Comparison of ENCODE assay signal across 18 cellular contexts in the genomic region with DNA sequence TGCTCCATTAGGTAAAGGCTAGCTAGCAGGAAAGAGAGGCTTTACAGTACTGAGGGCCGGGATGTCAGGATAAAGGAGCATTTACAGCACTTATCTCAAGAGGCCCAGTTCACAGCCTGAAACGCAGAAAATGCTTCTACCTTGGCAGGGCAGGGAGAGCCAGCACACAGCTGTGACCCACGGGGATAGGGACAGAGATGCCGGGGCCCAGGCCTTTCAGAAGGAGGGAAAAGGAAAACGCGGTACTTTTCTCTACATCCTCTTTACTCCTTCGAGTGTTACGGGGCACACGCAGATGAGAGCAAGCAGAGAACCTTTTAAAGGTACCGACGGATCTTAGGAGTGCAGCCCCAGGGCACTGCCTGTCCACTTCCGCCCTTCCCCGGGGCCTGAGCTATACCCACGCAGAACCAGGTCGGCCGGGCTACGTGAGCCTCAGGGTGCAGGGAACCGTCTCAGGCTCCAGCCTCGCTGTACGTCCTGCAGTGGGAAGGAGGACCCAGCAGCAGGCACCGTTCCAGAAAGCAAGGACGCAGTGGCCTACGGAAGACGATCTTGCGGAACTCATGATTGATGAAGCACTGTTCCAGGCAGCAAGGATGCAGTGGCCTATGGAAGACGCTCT.
A peak's percentile ranks its signal among the peaks of the same experiment; 100 is the strongest.
DNase-seq lines count a peak whose midpoint lies in the region; ATAC-seq and TF ChIP-seq lines count a peak whose summit lies in the region.
"Had no signal": no experiment of that assay in that cellular context is flagged by ENCODE, and none has a peak within 500 bp of the region (broad histone marks: within the 10 kb centered on the region; RNA-seq: fewer than 3 reads in every experiment).

No MANE protein-coding gene starts in this region.

- no peaks in the 10 kb centered on the region for H3K36me3 ChIP-seq in cardiac muscle cell
- peaks cover 3% of the 10 kb centered on the region for H3K36me3 ChIP-seq in CD8-positive, alpha-beta T cell (ENCODE audit: insufficient read depth, low read length)
- peaks cover 0 to 54% (median 10%) of the 10 kb centered on the region in 6 donors for H3K36me3 ChIP-seq in spleen
- peaks cover 0 to 11% (median 0%) of the 10 kb centered on the region in 3 donors for H3K36me3 ChIP-seq in esophagus squamous epithelium
- H3K36me3 ChIP-seq: SJSA1 had no signal

- peak in 1 of 2 donors; percentile 58 for DNase-seq in cardiac muscle cell (ENCODE audit: low read depth in 1 of 2, low spot score in 1 of 2)
- DNase-seq in Right ventricle myocardium superior: no peak
- DNase-seq in CD8-positive, alpha-beta T cell: peak in 1 of 7 experiments; percentile 14
- DNase-seq in glutamatergic neuron: peak; percentile 14
- DNase-seq in spleen: peak; percentile 65
- DNase-seq in esophagus squamous epithelium (lab: John Stamatoyannopoulos, UW): no peak
- DNase-seq in NCI-H1694 (lab: John Stamatoyannopoulos, UW): no peak
- DNase-seq: AML-193; CD8-positive, alpha-beta memory T cell; EL; H7; NCI-H1092 treated with DMSO at 0.1 percent for 48 hours; NCI-H1694 treated with DMSO at 0.1 percent for 48 hours; NCI-H226; NCI-H526 treated with DMSO at 0.1 percent for 48 hours had no signal

- H3K36me3 Mint-ChIP-seq in CD8-positive, alpha-beta T cell: peaks cover 28% of the 10 kb centered on the region
- H3K36me3 Mint-ChIP-seq in glutamatergic neuron (ENCODE audit: unreplicated experiment): no peaks in the 10 kb centered on the region

- POLR2A ChIA-PET in CD8-positive, alpha-beta T cell (lab: Charles Lee): no interaction called here

- CTCF ChIA-PET in CD8-positive, alpha-beta T cell (lab: Charles Lee): no interaction called here

- peaks cover 9% of the 10 kb centered on the region for H3K4me1 Mint-ChIP-seq in CD8-positive, alpha-beta T cell (ENCODE audit: low read depth)
- peaks cover 2% of the 10 kb centered on the region for H3K4me1 Mint-ChIP-seq in glutamatergic neuron (ENCODE audit: low read depth, unreplicated experiment)

- intact Hi-C loops in Right ventricle myocardium superior (cut with DNase I) (no loop called here), spleen (cut with DNase I; ENCODE audit: low total_unique reads) (no loop called here), esophagus squamous epithelium (cut with DNase I) (no loop called here)
- intact Hi-C loops in CD8-positive, alpha-beta T cell (cut with DNase I, micrococcal nuclease): no loop called here

- H3K4me3 ChIP-seq in cardiac muscle cell (no peak overlapping the region), spleen (no peak overlapping the region), esophagus squamous epithelium (no peak overlapping the region)
- H3K4me3 ChIP-seq in CD8-positive, alpha-beta T cell (ENCODE audit: low read depth, low read length): no peak overlapping the region
- H3K4me3 ChIP-seq: SJSA1 had no signal

- H3K4me1 ChIP-seq in cardiac muscle cell (ENCODE audit: low read depth) (peaks cover 7% of the 10 kb centered on the region), spleen (peaks cover 0 to 32% (median 0%) of the 10 kb centered on the region in 6 donors), esophagus squamous epithelium (peaks cover 0 to 8% (median 0%) of the 10 kb centered on the region in 3 donors)
- no peaks in the 10 kb centered on the region for H3K4me1 ChIP-seq in CD8-positive, alpha-beta T cell (ENCODE audit: insufficient read depth, low read length)
- H3K4me1 ChIP-seq: SJSA1 had no signal

- H3K27me3 ChIP-seq in cardiac muscle cell: no peaks in the 10 kb centered on the region
- H3K27me3 ChIP-seq in CD8-positive, alpha-beta T cell (ENCODE audit: insufficient read depth, low read length): no peaks in the 10 kb centered on the region
- H3K27me3 ChIP-seq in spleen (replicated peaks in 1 of 7): no peaks in the 10 kb centered on the region
- no peaks in the 10 kb centered on the region for H3K27me3 ChIP-seq in esophagus squamous epithelium
- H3K27me3 ChIP-seq: SJSA1 had no signal

- H3K27me3 Mint-ChIP-seq in CD8-positive, alpha-beta T cell (ENCODE audit: low read depth): no peaks in the 10 kb centered on the region
- H3K27me3 Mint-ChIP-seq in glutamatergic neuron (ENCODE audit: unreplicated experiment): peaks cover 5% of the 10 kb centered on the region
- H3K27me3 Mint-ChIP-seq: CD8-positive, alpha-beta memory T cell had no signal

- H3K4me3 Mint-ChIP-seq in CD8-positive, alpha-beta T cell: no peak overlapping the region
- H3K4me3 Mint-ChIP-seq in glutamatergic neuron (ENCODE audit: unreplicated experiment): no peak overlapping the region
- H3K4me3 Mint-ChIP-seq: CD8-positive, alpha-beta memory T cell had no signal

- 87 to 96% (median 90%) methylated on average over 26 of the region's 26 CpGs for WGBS in spleen, 5 donors
- WGBS in esophagus squamous epithelium, 2 donors: 97% methylated on average over 14 to 16 of the region's 26 CpGs

- no peaks in the 10 kb centered on the region for H3K9me3 Mint-ChIP-seq in CD8-positive, alpha-beta T cell
- peaks cover 7% of the 10 kb centered on the region for H3K9me3 Mint-ChIP-seq in glutamatergic neuron (ENCODE audit: unreplicated experiment)
- H3K9me3 Mint-ChIP-seq: CD8-positive, alpha-beta memory T cell had no signal

- peak overlapping the region; percentile 55 for H3K27ac Mint-ChIP-seq in CD8-positive, alpha-beta T cell
- H3K27ac Mint-ChIP-seq in glutamatergic neuron (ENCODE audit: unreplicated experiment): no peak overlapping the region

- H3K9me3 ChIP-seq in cardiac muscle cell (ENCODE audit: low read depth) (no peaks in the 10 kb centered on the region), spleen (no peaks in the 10 kb centered on the region), esophagus squamous epithelium (no peaks in the 10 kb centered on the region)
- H3K9me3 ChIP-seq in CD8-positive, alpha-beta T cell (ENCODE audit: low read length): no peaks in the 10 kb centered on the region
- H3K9me3 ChIP-seq: SJSA1 had no signal

- TF ChIP-seq POLR2A in spleen (IDR thresholded peaks at IDR 0.05) (no peak), esophagus squamous epithelium (IDR thresholded peaks at IDR 0.05) (no peak)

- H3K27ac ChIP-seq in cardiac muscle cell (peak overlapping the region; percentile 48), spleen (no peak overlapping the region), esophagus squamous epithelium (no peak overlapping the region)
- no peak overlapping the region for H3K27ac ChIP-seq in CD8-positive, alpha-beta T cell (ENCODE audit: low read depth, low read length)
- H3K27ac ChIP-seq: KMS-11, SJSA1 had no signal

- ATAC-seq in Right ventricle myocardium superior (ENCODE audit: poor library complexity) (no peak), HG02759 (IDR thresholded peaks at IDR 0.05; ENCODE audit: unreplicated experiment) (no peak)
- ATAC-seq in CD8-positive, alpha-beta T cell: no peak

- TF ChIP-seq CTCF in cardiac muscle cell (IDR thresholded peaks at IDR 0.05; ENCODE audit: low read depth, low read length) (no peak), glutamatergic neuron (IDR thresholded peaks at IDR 0.05; ENCODE audit: partially characterized antibody, unreplicated experiment) (no peak), spleen (IDR thresholded peaks at IDR 0.05 in 8 of 11, conservative IDR thresholded peaks at IDR 0.05 in 3 of 11) (no peak), esophagus squamous epithelium (IDR thresholded peaks at IDR 0.05) (no peak)
- TF ChIP-seq CTCF in CD8-positive, alpha-beta T cell (IDR thresholded peaks at IDR 0.05): no peak

Comparison
In these comparisons a context has a peak if more than half of its experiments do, and no peak if none do; other contexts are left out.
1. DNase-seq: peak in glutamatergic neuron (single experiment) and spleen (single experiment); none in Right ventricle myocardium superior (single experiment), esophagus squamous epithelium (single experiment) and NCI-H1694 (single experiment).